Comparison of ENCODE assay signal across 24 cellular contexts in the genomic region with DNA sequence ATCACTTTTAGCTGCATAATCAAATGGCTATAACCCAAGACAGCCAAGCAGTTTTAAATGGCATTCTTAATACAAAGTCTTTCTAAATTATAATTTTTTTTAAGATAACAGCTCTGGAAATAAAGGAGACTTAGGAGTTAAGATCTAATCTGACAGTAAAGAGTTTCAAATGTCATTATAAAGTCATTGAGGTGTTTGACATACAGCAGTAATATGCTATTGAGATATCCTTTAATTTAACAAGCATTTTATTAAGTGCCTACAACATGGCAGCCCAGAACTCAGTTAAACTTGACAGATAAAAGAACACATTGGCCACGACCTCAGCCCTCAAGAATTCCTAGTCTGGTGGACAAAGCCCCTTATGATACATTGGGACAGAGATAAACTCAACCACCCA.
"Had no signal": no experiment of that assay in that cellular context is flagged by ENCODE, and none has a peak within 500 bp of the region (broad histone marks: within the 10 kb centered on the region; RNA-seq: fewer than 3 reads in every experiment).

No MANE protein-coding gene starts in this region.

- H3K36me3 ChIP-seq: colonic mucosa, esophagus muscularis mucosa, esophagus squamous epithelium, gastrocnemius medialis, gastroesophageal sphincter, heart left ventricle, heart right ventricle had no signal

- H3K4me1 ChIP-seq: colonic mucosa, esophagus muscularis mucosa, esophagus squamous epithelium, foreskin keratinocyte, gastrocnemius medialis, gastroesophageal sphincter, heart left ventricle, heart right ventricle had no signal

- H3K27ac ChIP-seq: colonic mucosa, coronary artery, dorsolateral prefrontal cortex, epithelial cell of prostate, esophagus muscularis mucosa, esophagus squamous epithelium, foreskin keratinocyte, gastrocnemius medialis, gastroesophageal sphincter, heart left ventricle, heart right ventricle had no signal

- DNase-seq: colonic mucosa; cortex of kidney; dermis blood vessel endothelial cell; dorsolateral prefrontal cortex; effector CD4-positive, alpha-beta T cell; effector CD8-positive, alpha-beta T cell; effector memory CD4-positive, alpha-beta T cell; effector memory CD8-positive, alpha-beta T cell; endodermal cell; erythroblast; esophagus squamous epithelium; foreskin fibroblast; foreskin keratinocyte; foreskin melanocyte; gastrocnemius medialis; glutamatergic neuron; head of caudate nucleus; heart left ventricle; heart right ventricle had no signal

- H3K27me3 ChIP-seq: colonic mucosa, dorsolateral prefrontal cortex, esophagus muscularis mucosa, esophagus squamous epithelium, foreskin keratinocyte, gastrocnemius medialis, gastroesophageal sphincter, heart left ventricle, heart right ventricle had no signal

- ATAC-seq: effector memory CD8-positive, alpha-beta T cell; esophagus mucosa; foreskin keratinocyte; gastrocnemius medialis; gastroesophageal sphincter; heart left ventricle; heart right ventricle had no signal

- H3K9me3 ChIP-seq: colonic mucosa, esophagus muscularis mucosa, esophagus squamous epithelium, gastrocnemius medialis, gastroesophageal sphincter, heart left ventricle, heart right ventricle had no signal

- H3K4me3 ChIP-seq: colonic mucosa, coronary artery, dorsolateral prefrontal cortex, esophagus muscularis mucosa, esophagus squamous epithelium, gastrocnemius medialis, gastroesophageal sphincter, heart left ventricle, heart right ventricle had no signal
